In genomic region chr21:42652527-42653491, GRCh38 we compare ENCODE assay signal across 7 cellular contexts. TPM values are rescaled to one million over a fixed set of nuclear protein-coding genes. Genes with fewer than 3 reads are reported as not detected.
DNase-seq lines count a peak whose midpoint lies in the region; ATAC-seq, FAIRE-seq and TF ChIP-seq lines count a peak whose summit lies in the region.

No MANE protein-coding gene starts in this region.

- H3K4me1 ChIP-seq in left lung (peaks cover 13 to 26% of the 10 kb centered on the region in 2 donors), stomach smooth muscle (ENCODE audit: control insufficient read depth, insufficient read depth, low read length) (peaks cover 43% of the 10 kb centered on the region)

- DNase-seq in GM03348 (ENCODE audit: low spot score) (peak; percentile 50), NCI-H526 treated with DMSO at 0.1 percent for 48 hours (lab: John Stamatoyannopoulos, UW) (peak; percentile 35), left lung (peak; percentile 78 to 82), NCI-H1436 (lab: John Stamatoyannopoulos, UW) (no peak), GM19239 (ENCODE audit: insufficient read length, low spot score) (no peak)

- ATAC-seq in left lung, result peak; percentile 91

- H3K36me3 ChIP-seq in left lung (no peaks in the 10 kb centered on the region), stomach smooth muscle (ENCODE audit: control insufficient read depth in 2 of 2, insufficient read depth in 2 of 2, low read length in 2 of 2) (no peaks in the 10 kb centered on the region)

- H3K27me3 ChIP-seq in left lung (peaks cover 0 to 50% of the 10 kb centered on the region in 2 donors), stomach smooth muscle (ENCODE audit: control insufficient read depth in 1 of 2, insufficient read depth in 2 of 2, low read length in 2 of 2) (peaks cover 0 to 2% of the 10 kb centered on the region in 2 donors)

- peak overlapping the region; percentile 49 to 69 for H3K9ac ChIP-seq in stomach smooth muscle (ENCODE audit: low read length in 2 of 2)

- TF ChIP-seq CTCF in left lung (IDR thresholded peaks at IDR 0.05), result peak; percentile 16 to 49

- H3K9me3 ChIP-seq in left lung (no peaks in the 10 kb centered on the region), stomach smooth muscle (ENCODE audit: control insufficient read depth in 2 of 2, low read length in 2 of 2) (no peaks in the 10 kb centered on the region)

- intact Hi-C loops in left lung (cut with DNase I), result no loop called here

- peak overlapping the region; percentile 69 for H3K27ac ChIP-seq in cingulate gyrus (ENCODE audit: low read depth, low read length)
- H3K27ac ChIP-seq in left lung, result peak overlapping the region; percentile 28 to 33
- H3K27ac ChIP-seq in stomach smooth muscle (ENCODE audit: low read length), result peak overlapping the region; percentile 84

- H3K4me3 ChIP-seq in left lung (peak overlapping the region; percentile 29 to 52), stomach smooth muscle (ENCODE audit: low read length in 2 of 2) (peak overlapping the region; percentile 58 to 75)

- no peak for FAIRE-seq in GM19239 (lab: Jason Lieb, UNC)

RNA-seq across cellular contexts. Expression of gene PDE9A, which starts 0.6 kb away (rescaled TPM):
- 1 to 10 TPM; 5.1 to 9.6 TPM for total RNA-seq in left lung

Comparison
In these comparisons a context has a peak if more than half of its experiments do, and no peak if none do; other contexts are left out.
1. DNase-seq: peak in GM03348 (single experiment), NCI-H526 treated with DMSO at 0.1 percent for 48 hours (single experiment) and left lung (2 of 2); none in NCI-H1436 (single experiment) and GM19239 (single experiment).
2. H3K27ac ChIP-seq: peak in every context shown above with its lines; median percentile 84 in stomach smooth muscle; 69 in cingulate gyrus; 30 in left lung.